19 cellular contexts compared by ENCODE assay signal in genomic region chr22:20400606-20401375, GRCh38.
"Had no signal": no experiment of that assay in that cellular context is flagged by ENCODE, and none has a peak within 500 bp of the region (broad histone marks: within the 10 kb centered on the region; RNA-seq: fewer than 3 reads in every experiment).

No MANE protein-coding gene starts in this region.

- H3K36me3 ChIP-seq: uterus had no signal

- H3K4me3 Mint-ChIP-seq: dendritic cell treated with granulocyte-macrophage colony-stimulating factor and Interleukin-4, amounts not matched to agents 40 ng/mL and 50 ng/mL, for 4 days; naive thymus-derived CD4-positive, alpha-beta T cell; nephron progenitor cell; stimulated activated naive B cell treated with anti-CD40 and anti-IgM and Interleukin-4, amounts not matched to agents 10 μg/mL and 1 μg/mL and 100 μg/mL, for 72 hours; stimulated activated naive CD8-positive, alpha-beta T cell treated with anti-CD3 and anti-CD28 coated beads, Interleukin-15, amount 100 ng/mL, for 72 hours had no signal

- H3K4me1 ChIP-seq: foreskin keratinocyte had no signal

- H3K9me3 ChIP-seq: left ventricle myocardium inferior, neutrophil, spleen, thoracic aorta, uterus had no signal

- H3K27ac ChIP-seq: foreskin keratinocyte, left ventricle myocardium inferior, neutrophil, spleen, thoracic aorta, uterus had no signal

- H3K27me3 Mint-ChIP-seq: dendritic cell treated with granulocyte-macrophage colony-stimulating factor and Interleukin-4, amounts not matched to agents 40 ng/mL and 50 ng/mL, for 4 days; naive thymus-derived CD4-positive, alpha-beta T cell; stimulated activated naive B cell treated with anti-CD40 and anti-IgM and Interleukin-4, amounts not matched to agents 10 μg/mL and 1 μg/mL and 100 μg/mL, for 72 hours; stimulated activated naive CD8-positive, alpha-beta T cell treated with anti-CD3 and anti-CD28 coated beads, Interleukin-15, amount 100 ng/mL, for 72 hours had no signal

- H3K27me3 ChIP-seq: foreskin keratinocyte, neutrophil, spleen, uterus had no signal

- H3K4me3 ChIP-seq: left ventricle myocardium inferior, lung, spleen, thoracic aorta, uterus had no signal

- ATAC-seq: foreskin keratinocyte; naive thymus-derived CD4-positive, alpha-beta T cell; sciatic nerve; stimulated activated naive B cell treated with anti-CD40 and anti-IgM and Interleukin-4, amounts not matched to agents 10 μg/mL and 1 μg/mL and 100 μg/mL, for 72 hours; stimulated activated naive CD8-positive, alpha-beta T cell treated with anti-CD3 and anti-CD28 coated beads, Interleukin-15, amount 100 ng/mL, for 72 hours had no signal

- H3K27ac Mint-ChIP-seq: dendritic cell treated with granulocyte-macrophage colony-stimulating factor and Interleukin-4, amounts not matched to agents 40 ng/mL and 50 ng/mL, for 4 days; nephron progenitor cell; stimulated activated naive B cell treated with anti-CD40 and anti-IgM and Interleukin-4, amounts not matched to agents 10 μg/mL and 1 μg/mL and 100 μg/mL, for 72 hours had no signal

- DNase-seq: erythroblast; foreskin keratinocyte; left ventricle myocardium inferior; mesenchymal stem cell; naive thymus-derived CD4-positive, alpha-beta T cell; nephron progenitor cell; spleen; stimulated activated CD4-positive, alpha-beta T cell treated with anti-CD3 and anti-CD28 coated beads, Interleukin-15, amount 100 ng/mL, for 24 hours; stimulated activated CD4-positive, alpha-beta T cell treated with anti-CD3 and anti-CD28 coated beads, Interleukin-1b, Interleukin-23, amount 100 ng/mL, for 48 hours; stimulated activated CD4-positive, alpha-beta T cell treated with anti-CD3 and anti-CD28 coated beads, Interleukin-4, amount 100 ng/mL, for 24 hours; stimulated activated naive B cell treated with anti-CD40 and anti-IgM and Interleukin-4, amounts not matched to agents 10 μg/mL and 1 μg/mL and 100 μg/mL, for 72 hours; stimulated activated naive CD8-positive, alpha-beta T cell treated with anti-CD3 and anti-CD28 coated beads, Interleukin-15, amount 100 ng/mL, for 72 hours; trophoblast cell; uterus had no signal

- H3K9me3 Mint-ChIP-seq: dendritic cell treated with granulocyte-macrophage colony-stimulating factor and Interleukin-4, amounts not matched to agents 40 ng/mL and 50 ng/mL, for 4 days; nephron progenitor cell; stimulated activated naive B cell treated with anti-CD40 and anti-IgM and Interleukin-4, amounts not matched to agents 10 μg/mL and 1 μg/mL and 100 μg/mL, for 72 hours; stimulated activated naive CD8-positive, alpha-beta T cell treated with anti-CD3 and anti-CD28 coated beads, Interleukin-15, amount 100 ng/mL, for 72 hours had no signal
